22 cellular contexts compared by ENCODE assay signal in genomic region chr3:172869797-172870518, GRCh38.
"Had no signal": no experiment of that assay in that cellular context is flagged by ENCODE, and none has a peak within 500 bp of the region (broad histone marks: within the 10 kb centered on the region; RNA-seq: fewer than 3 reads in every experiment).

No MANE protein-coding gene starts in this region.

- H3K9me3 ChIP-seq: heart right ventricle, tibial nerve, vagina had no signal

- FAIRE-seq: frontal cortex had no signal

- H3K4me3 ChIP-seq: heart right ventricle, skin epidermis, tibial nerve, vagina had no signal

- ATAC-seq: effector memory CD8-positive, alpha-beta T cell; natural killer cell treated with Interleukin-12 subunit alpha and Interleukin-12 subunit beta and Interleukin-15 and Interleukin-18, amount 100 ng/mL, for 72 hours had no signal

- DNase-seq: activated CD4-positive, alpha-beta T cell treated with anti-CD3 and anti-CD28 coated beads, Interleukin-2, amount 10 ng/mL, durations not matched to agents 7 days and 5 days; activated CD4-positive, CD25-positive, alpha-beta regulatory T cell; activated CD8-positive, alpha-beta memory T cell treated with anti-CD3 and anti-CD28 coated beads for 24 hours; activated gamma-delta T cell treated with Interleukin-2 at 50 U/mL for 16 hours; activated naive CD8-positive, alpha-beta T cell treated with anti-CD3 and anti-CD28 coated beads, Interleukin-2, amount 10 ng/mL, durations not matched to agents 7 days and 5 days; brain microvascular endothelial cell; effector memory CD8-positive, alpha-beta T cell; heart right ventricle; left cardiac atrium; nucleus accumbens; stimulated activated CD4-positive, alpha-beta T cell treated with anti-CD3 and anti-CD28 coated beads, Interleukin-4, amount 100 ng/mL, for 4 hours; stimulated activated CD8-positive, alpha-beta memory T cell treated with anti-CD3 and anti-CD28 coated beads, Interleukin-4, amount 100 ng/mL, for 48 hours; stimulated activated naive CD4-positive, alpha-beta T cell treated with Interleukin-2 at 50 U/mL for 16 hours; substantia nigra; T-helper 1 cell; T1000 had no signal

- H3K27ac ChIP-seq: brain microvascular endothelial cell, epithelial cell of prostate, heart right ventricle, skin epidermis, tibial nerve, vagina had no signal

- H3K27me3 ChIP-seq: brain microvascular endothelial cell, heart right ventricle, tibial nerve, vagina had no signal

- H3K36me3 ChIP-seq: brain microvascular endothelial cell, heart right ventricle, tibial nerve, vagina had no signal
